ENCODE assay signal across 8 cellular contexts in genomic region chr14:93185333-93185688, GRCh38. TPM values are rescaled to one million over a fixed set of nuclear protein-coding genes. Genes with fewer than 3 reads are reported as not detected.
DNase-seq lines count a peak whose midpoint lies in the region; ATAC-seq and TF ChIP-seq lines count a peak whose summit lies in the region.

No MANE protein-coding gene starts in this region.

- peaks cover 34% of the 10 kb centered on the region for H3K4me1 Mint-ChIP-seq in activated T-helper 17 cell treated with anti-CD3 and anti-CD28 coated beads, Interleukin-2, amount 50 U/mL, for 72 hours

- CTCF ChIA-PET in AG04450 (lab: Charles Lee): interaction anchor here (1.0 to 3.8 kb wide), 3 partner anchors 22 to 358 kb away, joined by 3 to 13 read pairs (median 8); partner anchors contain the start of genes GON7 and UBR7

- H3K36me3 ChIP-seq in H7 (replicated peaks; ENCODE audit: control insufficient read depth, insufficient read depth, low read length): peaks cover 3% of the 10 kb centered on the region; the same call in 1 of the 2 replicates
- H3K36me3 ChIP-seq in stomach: peaks cover 0 to 42% (median 38%) of the 10 kb centered on the region in 4 donors

- WGBS in stomach, 5 donors: 0 to 1% (median 0%) methylated on average over 9 to 11 of the region's 11 CpGs

- H3K27me3 Mint-ChIP-seq in activated T-helper 17 cell treated with anti-CD3 and anti-CD28 coated beads, Interleukin-2, amount 50 U/mL, for 72 hours: no peaks in the 10 kb centered on the region

- H3K27ac ChIP-seq in AG04450 (ENCODE audit: low read depth, low read length) (peak overlapping the region; percentile 69), stomach (peak overlapping the region; percentile 92 to 100 (median 97))

- H3K4me3 ChIP-seq in AG04450 (ENCODE audit: low read depth, low read length): peak overlapping the region; percentile 98
- H3K4me3 ChIP-seq in H7 (ENCODE audit: insufficient read depth, low read depth, low read length): peak overlapping the region; percentile 79
- peak overlapping the region; percentile 98 for H3K4me3 ChIP-seq in iPS-18c (ENCODE audit: insufficient read depth, low read depth, low read length)
- H3K4me3 ChIP-seq in stomach: peak overlapping the region; percentile 67 to 95 (median 76)

- no peaks in the 10 kb centered on the region for H3K9me3 Mint-ChIP-seq in activated T-helper 17 cell treated with anti-CD3 and anti-CD28 coated beads, Interleukin-2, amount 50 U/mL, for 72 hours

- H3K4me3 Mint-ChIP-seq in activated T-helper 17 cell treated with anti-CD3 and anti-CD28 coated beads, Interleukin-2, amount 50 U/mL, for 72 hours: peak overlapping the region; percentile 91

- no peak for ATAC-seq in activated T-helper 17 cell treated with anti-CD3 and anti-CD28 coated beads, Interleukin-2, amount 50 U/mL, for 72 hours (replicated peaks)
- no peak for ATAC-seq in GM18867 (IDR thresholded peaks at IDR 0.05; ENCODE audit: unreplicated experiment)

- peaks cover 24 to 42% (median 32%) of the 10 kb centered on the region in 4 donors for H3K4me1 ChIP-seq in stomach

- TF ChIP-seq POLR2A in stomach (IDR thresholded peaks at IDR 0.05): no peak

- TF ChIP-seq CTCF in AG04450 (IDR thresholded peaks at IDR 0.05; ENCODE audit: low read depth, low read length) (no peak), stomach (IDR thresholded peaks at IDR 0.05) (no peak)

- DNase-seq in AG04450 (ENCODE audit: low read depth, low spot score) (no peak), H7 (no peak), stomach (no peak), DMS153 treated with DMSO at 0.1 percent for 48 hours (lab: John Stamatoyannopoulos, UW; ENCODE audit: unreplicated experiment) (no peak), HPDE6-E6E7 (ENCODE audit: extremely low spot score) (no peak)

- H3K9me3 ChIP-seq in AG04450 (ENCODE audit: control insufficient read depth, insufficient read depth, low read length): no peaks in the 10 kb centered on the region
- no peaks in the 10 kb centered on the region for H3K9me3 ChIP-seq in iPS-18c (ENCODE audit: control insufficient read depth, insufficient read depth, low read length)
- no peaks in the 10 kb centered on the region for H3K9me3 ChIP-seq in stomach

- H3K27ac Mint-ChIP-seq in activated T-helper 17 cell treated with anti-CD3 and anti-CD28 coated beads, Interleukin-2, amount 50 U/mL, for 72 hours: peak overlapping the region; percentile 88

- intact Hi-C loops in stomach (cut with DNase I; ENCODE audit: low total_unique reads): no loop called here

- H3K27me3 ChIP-seq in AG04450 (ENCODE audit: control insufficient read depth, insufficient read depth, low read length): no peaks in the 10 kb centered on the region
- H3K27me3 ChIP-seq in H7 (ENCODE audit: control insufficient read depth, insufficient read depth, low read length): no peaks in the 10 kb centered on the region
- no peaks in the 10 kb centered on the region for H3K27me3 ChIP-seq in stomach

- H3K36me3 Mint-ChIP-seq in activated T-helper 17 cell treated with anti-CD3 and anti-CD28 coated beads, Interleukin-2, amount 50 U/mL, for 72 hours (ENCODE audit: low read depth): peaks cover 57% of the 10 kb centered on the region

- no peak for TF ChIP-seq EP300 in stomach (IDR thresholded peaks at IDR 0.05)

- POLR2A ChIA-PET in AG04450 (lab: Yijun Ruan, JAX): interaction anchor here (0.6 to 1.9 kb wide), 6 partner anchors 10 to 216 kb away, joined by 3 to 12 read pairs (median 6); partner anchors contain the start of genes GON7, ITPK1 and UBR7

RNA-seq across cellular contexts. Expression of gene LYSET, which starts 0.2 kb away (rescaled TPM):
- polyA plus RNA-seq in AG04450 (2011; rRNA removed) (12.2 and 15.6 TPM in 2 replicates), stomach (10 to 100 TPM; 19.3 to 23.8 (median 21.6) TPM)
- polyA minus RNA-seq in AG04450 (2011; rRNA and poly(A)+ RNA removed): 3.3 and 4.6 TPM in 2 replicates
- 13.9 and 15.1 TPM in 2 replicates for total RNA-seq in H7 (2014; rRNA removed; shearing (Covaris generic))
- 10 to 100 TPM; 10.2 to 17.2 TPM for total RNA-seq in activated T-helper 17 cell treated with anti-CD3 and anti-CD28 coated beads, Interleukin-2, amount 50 U/mL, for 72 hours
- total RNA-seq in stomach: 10 to 100 TPM in 1 of 5 donors, 1 to 10 TPM in 2, under 1 TPM in 2; 0.87 to 11.6 (median 2.9) TPM

RNA-seq across cellular contexts. Expression of gene MOAP1, which starts 0.6 kb away (rescaled TPM):
- polyA plus RNA-seq in AG04450 (2011; rRNA removed) (16.7 and 21.0 TPM in 2 replicates), stomach (10 to 100 TPM; 18.3 to 26.0 (median 20.1) TPM)
- 5.8 and 7.4 TPM in 2 replicates for polyA minus RNA-seq in AG04450 (2011; rRNA and poly(A)+ RNA removed)
- total RNA-seq in H7 (2014; rRNA removed; shearing (Covaris generic)): 17.9 and 20.1 TPM in 2 replicates
- total RNA-seq in activated T-helper 17 cell treated with anti-CD3 and anti-CD28 coated beads, Interleukin-2, amount 50 U/mL, for 72 hours: 10 to 100 TPM; 21.9 to 25.4 TPM
- 10 to 100 TPM in 2 of 5 donors, 1 to 10 TPM in 2, under 1 TPM in 1; 0.87 to 44.1 (median 9.4) TPM for total RNA-seq in stomach

RNA-seq across cellular contexts. Expression of gene GON7, which starts 21.6 kb away (rescaled TPM):
- polyA plus RNA-seq in AG04450 (2011; rRNA removed) (7.5 and 8.2 TPM in 2 replicates), stomach (10 to 100 TPM; 17.6 to 36.0 (median 25.9) TPM)
- 1.4 and 2.2 TPM in 2 replicates for polyA minus RNA-seq in AG04450 (2011; rRNA and poly(A)+ RNA removed)
- 5.0 and 8.7 TPM in 2 replicates for total RNA-seq in H7 (2014; rRNA removed; shearing (Covaris generic))
- 10 to 100 TPM in 1 of 2 donors, 1 to 10 TPM in 1; 6.1 to 21.8 TPM for total RNA-seq in activated T-helper 17 cell treated with anti-CD3 and anti-CD28 coated beads, Interleukin-2, amount 50 U/mL, for 72 hours
- 10 to 100 TPM in 2 of 5 donors, 1 to 10 TPM in 3; 2.9 to 17.8 (median 4.9) TPM for total RNA-seq in stomach

RNA-seq across cellular contexts. Expression of gene UBR7, which starts 21.7 kb away (rescaled TPM):
- 25.4 and 30.7 TPM in 2 replicates for polyA plus RNA-seq in AG04450 (2011; rRNA removed)
- 11.4 and 15.7 TPM in 2 replicates for polyA minus RNA-seq in AG04450 (2011; rRNA and poly(A)+ RNA removed)
- total RNA-seq in H7 (2014; rRNA removed; shearing (Covaris generic)): 42.2 and 45.7 TPM in 2 replicates
- 10 to 100 TPM; 33.0 to 37.1 TPM for total RNA-seq in activated T-helper 17 cell treated with anti-CD3 and anti-CD28 coated beads, Interleukin-2, amount 50 U/mL, for 72 hours
- total RNA-seq in stomach: 100 to 1,000 TPM in 1 of 5 donors, 10 to 100 TPM in 3, 1 to 10 TPM in 1; 8.8 to 124 (median 31.0) TPM
- polyA plus RNA-seq in stomach: 10 to 100 TPM; 11.9 to 16.5 (median 15.6) TPM
